In genomic region chr14:89842852-89843251, GRCh38 we compare ENCODE assay signal across 27 cellular contexts.
"Had no signal": no experiment of that assay in that cellular context is flagged by ENCODE, and none has a peak within 500 bp of the region (broad histone marks: within the 10 kb centered on the region; RNA-seq: fewer than 3 reads in every experiment).

No MANE protein-coding gene starts in this region.

- H3K4me3 Mint-ChIP-seq: immature natural killer cell; mesothelial cell of epicardium; naive thymus-derived CD4-positive, alpha-beta T cell; natural killer cell treated with Interleukin-12 subunit alpha and Interleukin-12 subunit beta and Interleukin-15 and Interleukin-18, amount 100 ng/mL, for 72 hours; stimulated activated memory B cell treated with anti-CD40 and anti-IgM and Interleukin-4, amounts not matched to agents 10 μg/mL and 1 μg/mL and 100 μg/mL, for 72 hours; stimulated activated naive CD8-positive, alpha-beta T cell treated with anti-CD3 and anti-CD28 coated beads, Interleukin-15, amount 100 ng/mL, for 72 hours; type B pancreatic cell had no signal

- H3K27ac ChIP-seq: left ventricle myocardium inferior, ovary, right atrium auricular region, skin epidermis, spleen, tibial nerve, vagina had no signal

- H3K36me3 ChIP-seq: left ventricle myocardium inferior, ovary, right atrium auricular region, spleen, tibial nerve, vagina had no signal

- H3K4me1 ChIP-seq: left ventricle myocardium inferior, right atrium auricular region, spleen, tibial nerve, vagina had no signal

- DNase-seq: hypothalamus; immature natural killer cell; kidney; left ventricle myocardium inferior; mesendoderm; naive thymus-derived CD4-positive, alpha-beta T cell; ovary; spleen; stimulated activated CD4-positive, alpha-beta T cell treated with anti-CD3 and anti-CD28 coated beads, Interleukin-1b, Interleukin-23, amount 100 ng/mL, for 48 hours; stimulated activated CD4-positive, alpha-beta T cell treated with anti-CD3 and anti-CD28 coated beads, Interleukin-2, amount 100 ng/mL, for 48 hours; stimulated activated CD4-positive, alpha-beta T cell treated with anti-CD3 and anti-CD28 coated beads, Interleukin-4, amount 100 ng/mL, for 4 hours; stimulated activated CD8-positive, alpha-beta memory T cell treated with anti-CD3 and anti-CD28 coated beads, Interleukin-4, amount 100 ng/mL, for 48 hours; stimulated activated naive CD4-positive, alpha-beta T cell treated with Interleukin-2 at 50 U/mL for 16 hours; stimulated activated naive CD8-positive, alpha-beta T cell treated with anti-CD3 and anti-CD28 coated beads, Interleukin-15, amount 100 ng/mL, for 72 hours; substantia nigra had no signal

- H3K27ac Mint-ChIP-seq: immature natural killer cell; mesothelial cell of epicardium; natural killer cell treated with Interleukin-12 subunit alpha and Interleukin-12 subunit beta and Interleukin-15 and Interleukin-18, amount 100 ng/mL, for 72 hours; progenitor cell of endocrine pancreas; stimulated activated memory B cell treated with anti-CD40 and anti-IgM and Interleukin-4, amounts not matched to agents 10 μg/mL and 1 μg/mL and 100 μg/mL, for 72 hours; type B pancreatic cell had no signal

- H3K4me1 Mint-ChIP-seq: immature natural killer cell; mesothelial cell of epicardium; naive thymus-derived CD4-positive, alpha-beta T cell; stimulated activated memory B cell treated with anti-CD40 and anti-IgM and Interleukin-4, amounts not matched to agents 10 μg/mL and 1 μg/mL and 100 μg/mL, for 72 hours; stimulated activated naive CD8-positive, alpha-beta T cell treated with anti-CD3 and anti-CD28 coated beads, Interleukin-15, amount 100 ng/mL, for 72 hours had no signal

- H3K9me3 Mint-ChIP-seq: immature natural killer cell; natural killer cell treated with Interleukin-12 subunit alpha and Interleukin-12 subunit beta and Interleukin-15 and Interleukin-18, amount 100 ng/mL, for 72 hours had no signal

- H3K36me3 Mint-ChIP-seq: natural killer cell treated with Interleukin-12 subunit alpha and Interleukin-12 subunit beta and Interleukin-15 and Interleukin-18, amount 100 ng/mL, for 72 hours had no signal

- ATAC-seq: naive thymus-derived CD4-positive, alpha-beta T cell; natural killer cell treated with Interleukin-12 subunit alpha and Interleukin-12 subunit beta and Interleukin-15 and Interleukin-18, amount 100 ng/mL, for 72 hours; sciatic nerve; stimulated activated memory B cell treated with anti-CD40 and anti-IgM and Interleukin-4, amounts not matched to agents 10 μg/mL and 1 μg/mL and 100 μg/mL, for 72 hours; stimulated activated naive CD8-positive, alpha-beta T cell treated with anti-CD3 and anti-CD28 coated beads, Interleukin-15, amount 100 ng/mL, for 72 hours had no signal

- FAIRE-seq: islet of Langerhans had no signal

- H3K4me3 ChIP-seq: left ventricle myocardium inferior, lung, ovary, right atrium auricular region, skin epidermis, spleen, tibial nerve, vagina had no signal

- H3K27me3 ChIP-seq: ovary, right atrium auricular region, spleen, tibial nerve, vagina had no signal

- H3K27me3 Mint-ChIP-seq: stimulated activated memory B cell treated with anti-CD40 and anti-IgM and Interleukin-4, amounts not matched to agents 10 μg/mL and 1 μg/mL and 100 μg/mL, for 72 hours; stimulated activated naive CD8-positive, alpha-beta T cell treated with anti-CD3 and anti-CD28 coated beads, Interleukin-15, amount 100 ng/mL, for 72 hours; type B pancreatic cell had no signal

- H3K9me3 ChIP-seq: ovary, vagina had no signal
